10 cellular contexts compared by ENCODE assay signal in the genomic region with DNA sequence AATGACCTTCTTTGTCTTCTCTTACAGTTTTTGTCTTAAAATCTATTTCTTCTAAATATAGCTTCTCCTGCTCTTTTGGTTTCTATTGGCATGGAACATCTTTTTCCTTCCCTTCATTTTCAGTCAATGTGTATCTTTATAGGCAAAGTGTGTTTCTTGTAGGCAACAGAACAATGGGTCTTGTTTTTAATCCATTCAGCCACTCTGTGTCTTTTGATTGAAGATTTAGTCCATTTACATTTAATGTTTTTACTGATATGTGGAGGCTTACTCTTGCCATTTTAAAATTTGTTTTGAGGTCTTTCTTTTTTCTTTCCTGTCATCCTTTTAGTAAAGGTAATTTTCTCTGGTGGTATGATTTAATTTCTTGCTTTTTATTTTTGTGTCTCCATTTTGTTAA.
"Had no signal": no experiment of that assay in that cellular context is flagged by ENCODE, and none has a peak within 500 bp of the region (broad histone marks: within the 10 kb centered on the region; RNA-seq: fewer than 3 reads in every experiment).

No MANE protein-coding gene starts in this region.

- FAIRE-seq: H1, H54 had no signal

- ATAC-seq: GM23338, HCT116 had no signal

- H3K4me3 ChIP-seq: GM23248, GM23338, HAP-1 had no signal

- DNase-seq: GM23248, GOT3, H7, H9, HFFc6 had no signal

- H2AFZ ChIP-seq: GM23248, GM23338 had no signal

- H3K27ac ChIP-seq: GM23248 had no signal

- H3K4me2 ChIP-seq: GM23338 had no signal

- H3K9ac ChIP-seq: GM23248 had no signal

- H3K4me1 ChIP-seq: HAP-1 had no signal

- H3K36me3 ChIP-seq: HAP-1 had no signal
